15 cellular contexts compared by ENCODE assay signal in genomic region chr15:34754171-34754580, GRCh38. TPM values are rescaled to one million over a fixed set of nuclear protein-coding genes. Genes with fewer than 3 reads are reported as not detected.
DNase-seq lines count a peak whose midpoint lies in the region; ATAC-seq, FAIRE-seq and TF ChIP-seq lines count a peak whose summit lies in the region.
"Had no signal": no experiment of that assay in that cellular context is flagged by ENCODE, and none has a peak within 500 bp of the region (broad histone marks: within the 10 kb centered on the region; RNA-seq: fewer than 3 reads in every experiment).

No MANE protein-coding gene starts in this region.

- DNase-seq in DMS 273 (lab: John Stamatoyannopoulos, UW; ENCODE audit: unreplicated experiment) (peak; percentile 16), DMS 273 treated with DMSO at 0.1 percent for 48 hours (lab: John Stamatoyannopoulos, UW) (no peak), glutamatergic neuron (peak; percentile 24), osteocyte (ENCODE audit: extremely low spot score, unreplicated experiment) (no peak), left lobe of liver (ENCODE audit: low spot score) (no peak), frontal cortex (ENCODE audit: low spot score in 2 of 2) (no peak)
- DNase-seq in stimulated activated CD4-positive, alpha-beta T cell treated with anti-CD3 and anti-CD28 coated beads, Interleukin-15, amount 100 ng/mL, for 24 hours, result no peak
- DNase-seq: CD4-positive, alpha-beta memory T cell; SW 1271; testis had no signal

- H3K27me3 Mint-ChIP-seq in glutamatergic neuron (ENCODE audit: unreplicated experiment) (peaks cover 16% of the 10 kb centered on the region), osteocyte (ENCODE audit: unreplicated experiment) (peaks cover 75% of the 10 kb centered on the region)

- H3K9me3 ChIP-seq in HUES64 (ENCODE audit: insufficient read depth, low read depth, low read length), result no peaks in the 10 kb centered on the region
- H3K9me3 ChIP-seq: testis had no signal

- H3K36me3 ChIP-seq in HUES64 (ENCODE audit: insufficient read depth, low read length), result no peaks in the 10 kb centered on the region

- FAIRE-seq in frontal cortex (lab: Jason Lieb, UNC), result no peak

- TF ChIP-seq CTCF in glutamatergic neuron (IDR thresholded peaks at IDR 0.05; ENCODE audit: partially characterized antibody, unreplicated experiment) (no peak), osteocyte (IDR thresholded peaks at IDR 0.05) (no peak)

- WGBS in HUES64, result 6% methylated on average over 27 of the region's 27 CpGs

- ATAC-seq in left lobe of liver, result no peak

- H3K27me3 ChIP-seq in HUES64 (ENCODE audit: insufficient read depth, low read length), result peaks cover 77% of the 10 kb centered on the region
- H3K27me3 ChIP-seq: testis had no signal

- no peak overlapping the region for H3K27ac ChIP-seq in HUES64 (ENCODE audit: low read depth, low read length)
- H3K27ac ChIP-seq: 22Rv1, skin epidermis, testis had no signal

- H3K4me1 Mint-ChIP-seq in glutamatergic neuron (ENCODE audit: low read depth, unreplicated experiment) (no peaks in the 10 kb centered on the region), osteocyte (ENCODE audit: unreplicated experiment) (peaks cover 6% of the 10 kb centered on the region)

- H3K36me3 Mint-ChIP-seq in glutamatergic neuron (ENCODE audit: unreplicated experiment) (no peaks in the 10 kb centered on the region), osteocyte (ENCODE audit: unreplicated experiment) (no peaks in the 10 kb centered on the region)
- H3K36me3 Mint-ChIP-seq: CD4-positive, alpha-beta memory T cell had no signal

- H3K9me3 Mint-ChIP-seq in glutamatergic neuron (ENCODE audit: unreplicated experiment), result peaks cover 3% of the 10 kb centered on the region
- H3K9me3 Mint-ChIP-seq in osteocyte (ENCODE audit: unreplicated experiment), result no peaks in the 10 kb centered on the region

- no peak overlapping the region for H3K9ac ChIP-seq in HUES64 (ENCODE audit: low read depth, low read length)

- no peaks in the 10 kb centered on the region for H3K4me1 ChIP-seq in HUES64 (ENCODE audit: insufficient read depth, low read length)
- H3K4me1 ChIP-seq: testis had no signal

- no peak overlapping the region for H3K27ac Mint-ChIP-seq in glutamatergic neuron (ENCODE audit: unreplicated experiment)
- H3K27ac Mint-ChIP-seq in osteocyte (ENCODE audit: unreplicated experiment), result no peak overlapping the region
- H3K27ac Mint-ChIP-seq: CD4-positive, alpha-beta memory T cell had no signal

- H3K4me3 Mint-ChIP-seq in glutamatergic neuron (ENCODE audit: unreplicated experiment) (peak overlapping the region; percentile 81), osteocyte (ENCODE audit: unreplicated experiment) (peak overlapping the region; percentile 26)

- peak overlapping the region; percentile 65 for H3K4me3 ChIP-seq in HUES64 (ENCODE audit: low read length)

RNA-seq across cellular contexts. Expression of gene GJD2, which starts 0.6 kb away (rescaled TPM):
- polyA plus RNA-seq in HUES64 (2013, experiment 1 of 2), result 0.15 TPM
- polyA plus RNA-seq in HUES64 (2013, experiment 2 of 2), result 0.32 TPM
- total RNA-seq in glutamatergic neuron (ENCODE audit: unreplicated experiment) (3.3 TPM), osteocyte (not detected in 2 replicates), left lobe of liver (not detected), frontal cortex (6.5 TPM)
- total RNA-seq: CD4-positive, alpha-beta memory T cell; kidney epithelial cell; myocyte had no signal
- polyA plus RNA-seq: CD4-positive, alpha-beta memory T cell had no signal

RNA-seq across cellular contexts. Expression of gene ACTC1, which starts 41.2 kb away (rescaled TPM):
- 56.5 TPM for polyA plus RNA-seq in HUES64 (2013, experiment 1 of 2)
- 51.5 TPM for polyA plus RNA-seq in HUES64 (2013, experiment 2 of 2)
- total RNA-seq in glutamatergic neuron (ENCODE audit: unreplicated experiment), result 19.6 TPM
- total RNA-seq in osteocyte, result 3.8 and 4.0 TPM in 2 replicates
- not detected for total RNA-seq in left lobe of liver
- total RNA-seq in frontal cortex, result 0.41 TPM
- total RNA-seq: CD4-positive, alpha-beta memory T cell; kidney epithelial cell had no signal
- polyA plus RNA-seq: CD4-positive, alpha-beta memory T cell had no signal

Comparison
In these comparisons a context has a peak if more than half of its experiments do, and no peak if none do; other contexts are left out.
1. DNase-seq: peak in DMS 273 (single experiment) and glutamatergic neuron (single experiment); none in DMS 273 treated with DMSO at 0.1 percent for 48 hours (single experiment), osteocyte (single experiment), stimulated activated CD4-positive, alpha-beta T cell treated with anti-CD3 and anti-CD28 coated beads, Interleukin-15, amount 100 ng/mL, for 24 hours (single experiment), left lobe of liver (single experiment) and frontal cortex (0 of 2).